In the genomic region with DNA sequence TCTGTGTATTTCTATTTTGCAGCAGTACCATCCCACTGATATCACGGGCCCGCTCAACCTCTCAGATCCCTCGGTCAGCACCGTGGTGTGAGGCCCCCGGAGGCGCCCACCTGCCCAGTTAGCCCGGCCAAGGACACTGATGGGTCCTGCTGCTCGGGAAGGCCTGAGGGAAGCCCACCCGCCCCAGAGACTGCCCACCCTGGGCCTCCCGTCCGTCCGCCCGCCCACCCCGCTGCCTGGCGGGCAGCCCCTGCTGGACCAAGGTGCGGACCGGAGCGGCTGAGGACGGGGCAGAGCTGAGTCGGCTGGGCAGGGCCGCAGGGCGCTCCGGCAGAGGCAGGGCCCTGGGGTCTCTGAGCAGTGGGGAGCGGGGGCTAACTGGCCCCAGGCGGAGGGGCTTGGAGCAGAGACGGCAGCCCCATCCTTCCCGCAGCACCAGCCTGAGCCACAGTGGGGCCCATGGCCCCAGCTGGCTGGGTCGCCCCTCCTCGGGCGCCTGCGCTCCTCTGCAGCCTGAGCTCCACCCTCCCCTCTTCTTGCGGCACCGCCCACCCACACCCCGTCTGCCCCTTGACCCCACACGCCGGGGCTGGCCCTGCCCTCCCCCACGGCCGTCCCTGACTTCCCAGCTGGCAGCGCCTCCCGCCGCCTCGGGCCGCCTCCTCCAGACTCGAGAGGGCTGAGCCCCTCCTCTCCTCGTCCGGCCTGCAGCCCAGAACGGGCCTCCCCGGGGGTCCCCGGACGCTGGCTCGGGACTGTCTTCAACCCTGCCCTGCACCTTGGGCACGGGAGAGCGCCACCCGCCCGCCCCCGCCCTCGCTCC, we compare ENCODE assay signal across 8 cellular contexts. TPM values are rescaled to one million over a fixed set of nuclear protein-coding genes. Genes with fewer than 3 reads are reported as not detected.
A peak's percentile ranks its signal among the peaks of the same experiment; 100 is the strongest.
DNase-seq lines count a peak whose midpoint lies in the region; ATAC-seq and TF ChIP-seq lines count a peak whose summit lies in the region.

No MANE protein-coding gene starts in this region.

- peaks cover 0 to 78% (median 25%) of the 10 kb centered on the region in 11 experiments; a peak in 16 of 22 replicates for H4K20me1 ChIP-seq in BLaER1 treated with 17β-estradiol and CSF1 and Interleukin-3, amounts not matched to agents 10 nM and 100 nM
- H4K20me1 ChIP-seq in SK-N-SH (ENCODE audit: insufficient read depth): no peaks in the 10 kb centered on the region

- CTCF ChIA-PET in SK-N-SH (lab: Yijun Ruan, JAX): interaction anchor here (0.6 to 1.2 kb wide), 2 partner anchors 25 to 38 kb away, joined by 3 read pairs; no protein-coding TSS in a partner anchor

- H3K4me1 ChIP-seq in BLaER1 treated with 17β-estradiol and CSF1 and Interleukin-3, amounts not matched to agents 10 nM and 100 nM: peaks cover 17 to 89% (median 82%) of the 10 kb centered on the region in 10 experiments
- H3K4me1 ChIP-seq in SK-N-SH (ENCODE audit: control insufficient read depth in 1 of 2, insufficient read depth in 2 of 2, low read depth in 1 of 2, low read length in 1 of 2): peaks cover 0 to 10% of the 10 kb centered on the region in 2 experiments; a peak in 1 of 4 replicates

- DNase-seq in HL-60 (ENCODE audit: low read depth in 1 of 2, low spot score in 1 of 2) (no peak), SK-N-SH (peak; percentile 82), left colon (peak; percentile 74 to 81), inferior parietal cortex (ENCODE audit: extremely low spot score) (no peak)

- peak overlapping the region; percentile 55 to 75 (median 66); a peak in 18 of 20 replicates for H3K4me3 ChIP-seq in BLaER1 treated with 17β-estradiol and CSF1 and Interleukin-3, amounts not matched to agents 10 nM and 100 nM
- peak overlapping the region; percentile 28 for H3K4me3 ChIP-seq in HL-60 (replicated peaks; ENCODE audit: insufficient read depth, low read length)
- H3K4me3 ChIP-seq in SK-N-SH (ENCODE audit: low read depth in 2 of 2, low read length in 1 of 2): no peak overlapping the region; a peak in 1 of 4 replicates

- H3K36me3 ChIP-seq in BLaER1 treated with 17β-estradiol and CSF1 and Interleukin-3, amounts not matched to agents 10 nM and 100 nM: peaks cover 0 to 11% (median 0%) of the 10 kb centered on the region in 11 experiments; a peak in 2 of 22 replicates
- H3K36me3 ChIP-seq in SK-N-SH (replicated peaks in 1 of 2; ENCODE audit: control insufficient read depth in 1 of 2, insufficient read depth in 2 of 2, low read length in 1 of 2): no peaks in the 10 kb centered on the region

- no peak overlapping the region; a peak in 1 of 22 replicates for H3K27ac ChIP-seq in BLaER1 treated with 17β-estradiol and CSF1 and Interleukin-3, amounts not matched to agents 10 nM and 100 nM
- H3K27ac ChIP-seq in HL-60 (replicated peaks) (no peak overlapping the region), SK-N-SH (ENCODE audit: low read depth in 2 of 2, low read length in 1 of 2) (no peak overlapping the region)

- no peak overlapping the region for H2AFZ ChIP-seq in SK-N-SH (ENCODE audit: low read depth)

- ATAC-seq in left colon (peak; percentile 74), HG03135 (IDR thresholded peaks at IDR 0.05; ENCODE audit: unreplicated experiment) (no peak), HG03457 (IDR thresholded peaks at IDR 0.05; ENCODE audit: unreplicated experiment) (no peak), HG02973 (IDR thresholded peaks at IDR 0.05; ENCODE audit: unreplicated experiment) (no peak)

- peaks cover 0 to 75% (median 18%) of the 10 kb centered on the region in 11 experiments; a peak in 16 of 22 replicates for H3K27me3 ChIP-seq in BLaER1 treated with 17β-estradiol and CSF1 and Interleukin-3, amounts not matched to agents 10 nM and 100 nM
- peaks cover 32% of the 10 kb centered on the region for H3K27me3 ChIP-seq in HL-60 (ENCODE audit: insufficient read depth, poor library complexity, severe bottlenecking)
- H3K27me3 ChIP-seq in SK-N-SH (ENCODE audit: insufficient read depth): peaks cover 40% of the 10 kb centered on the region

- no peaks in the 10 kb centered on the region for H3K9me3 ChIP-seq in BLaER1 treated with 17β-estradiol and CSF1 and Interleukin-3, amounts not matched to agents 10 nM and 100 nM (replicated peaks in 1 of 11)
- no peaks in the 10 kb centered on the region for H3K9me3 ChIP-seq in SK-N-SH

- no peak for TF ChIP-seq CTCF in HL-60 (IDR thresholded peaks at IDR 0.05; ENCODE audit: insufficient read depth, low read length)
- no peak for TF ChIP-seq CTCF in SK-N-SH (IDR thresholded peaks at IDR 0.05)

- H3K9ac ChIP-seq in BLaER1 treated with 17β-estradiol and CSF1 and Interleukin-3, amounts not matched to agents 10 nM and 100 nM: peak overlapping the region in 5 of 11 experiments; percentile 46 to 78 (median 65); a peak in 8 of 22 replicates
- H3K9ac ChIP-seq in SK-N-SH: no peak overlapping the region

- TF ChIP-seq EP300 in SK-N-SH (IDR thresholded peaks at IDR 0.05; ENCODE audit: borderline replicate concordance in 1 of 2, low read depth in 1 of 2, low read length in 1 of 2): no peak

- POLR2A ChIA-PET in SK-N-SH (lab: Yijun Ruan, JAX): interaction anchor here (1.0 to 1.8 kb wide), 3 partner anchors 29 to 38 kb away, joined by 3 to 5 read pairs (median 3); partner anchors contain the start of gene GRIN1

- no peaks in the 10 kb centered on the region for H3K79me2 ChIP-seq in SK-N-SH (ENCODE audit: insufficient read depth)

- no peak for TF ChIP-seq RAD21 in SK-N-SH (IDR thresholded peaks at IDR 0.05; ENCODE audit: low read length)

- peak overlapping the region; percentile 96 to 100 (median 100) for H3K4me2 ChIP-seq in BLaER1 treated with 17β-estradiol and CSF1 and Interleukin-3, amounts not matched to agents 10 nM and 100 nM
- no peak overlapping the region for H3K4me2 ChIP-seq in SK-N-SH

- intact Hi-C loops in left colon (cut with DNase I, micrococcal nuclease): no loop called here

- 5% methylated on average over 8 of the region's 57 CpGs for WGBS in SK-N-SH (ENCODE audit: low lambda C conversion rate)

- no peaks in the 10 kb centered on the region for H3F3A ChIP-seq in SK-N-SH (replicated peaks; ENCODE audit: insufficient read depth)

- no peaks in the 10 kb centered on the region for H3K9me2 ChIP-seq in SK-N-SH

TF ChIP-seq in SK-N-SH, 30 proteins besides CTCF, POLR2A, EP300 and RAD21:
- no peak for TF ChIP-seq FOXM1 (IDR thresholded peaks at IDR 0.05; ENCODE audit: low read depth)

RNA-seq across cellular contexts. Expression of gene LRRC26, which starts 1.9 kb away (rescaled TPM):
- polyA plus RNA-seq in SK-N-SH (2012; rRNA removed): not detected in 2 replicates
- polyA plus RNA-seq in SK-N-SH (2012; cell fraction: cytosol; rRNA removed): 0.05 TPM in 1 of 2 replicates, not detected in the other
- polyA plus RNA-seq in SK-N-SH (2012; cell fraction: nucleus; rRNA removed): not detected in 2 replicates
- total RNA-seq in left colon: 10 to 100 TPM; 70.0 to 95.7 TPM

RNA-seq across cellular contexts. Expression of gene TMEM210, which starts 3.9 kb away (rescaled TPM):
- polyA plus RNA-seq in SK-N-SH (2012; rRNA removed): not detected in 2 replicates
- not detected in 2 replicates for polyA plus RNA-seq in SK-N-SH (2012; cell fraction: cytosol; rRNA removed)
- polyA plus RNA-seq in SK-N-SH (2012; cell fraction: nucleus; rRNA removed): not detected in 2 replicates
- under 1 TPM; 0.67 to 0.70 TPM for total RNA-seq in left colon

RNA-seq across cellular contexts. Expression of gene ANAPC2, which starts 20.4 kb away (rescaled TPM):
- 35.1 and 37.7 TPM in 2 replicates for polyA plus RNA-seq in SK-N-SH (2012; rRNA removed)
- 8.3 and 13.2 TPM in 2 replicates for polyA plus RNA-seq in SK-N-SH (2012; cell fraction: cytosol; rRNA removed)
- 195 and 222 TPM in 2 replicates for polyA plus RNA-seq in SK-N-SH (2012; cell fraction: nucleus; rRNA removed)
- 10 to 100 TPM; 50.6 to 64.1 TPM for total RNA-seq in left colon

RNA-seq across cellular contexts. Expression of gene SSNA1, which starts 20.5 kb away (rescaled TPM):
- polyA plus RNA-seq in SK-N-SH (2012; rRNA removed): 100 and 124 TPM in 2 replicates
- polyA plus RNA-seq in SK-N-SH (2012; cell fraction: cytosol; rRNA removed): 63.2 and 93.5 TPM in 2 replicates
- 49.5 and 65.7 TPM in 2 replicates for polyA plus RNA-seq in SK-N-SH (2012; cell fraction: nucleus; rRNA removed)
- total RNA-seq in left colon: 10 to 100 TPM; 56.7 to 68.8 TPM

RNA-seq across cellular contexts. Expression of gene GRIN1, which starts 29.0 kb away (rescaled TPM):
- polyA plus RNA-seq in SK-N-SH (2012; rRNA removed): 0.03 TPM in 1 of 2 replicates, not detected in the other
- 0.03 and 0.13 TPM in 2 replicates for polyA plus RNA-seq in SK-N-SH (2012; cell fraction: cytosol; rRNA removed)
- polyA plus RNA-seq in SK-N-SH (2012; cell fraction: nucleus; rRNA removed): 0.24 and 0.58 TPM in 2 replicates
- total RNA-seq in left colon: under 1 TPM; 0.46 to 0.47 TPM

Comparison
In these comparisons a context has a peak if more than half of its experiments do, and no peak if none do; other contexts are left out.
1. H3K4me3 ChIP-seq: peak in BLaER1 treated with 17β-estradiol and CSF1 and Interleukin-3, amounts not matched to agents 10 nM and 100 nM (10 of 10) and HL-60 (single experiment); none in SK-N-SH (0 of 2).
2. DNase-seq: peak in SK-N-SH (single experiment) and left colon (2 of 2); none in HL-60 (0 of 2) and inferior parietal cortex (single experiment).